ENCODE assay signal across 21 cellular contexts in the genomic region with DNA sequence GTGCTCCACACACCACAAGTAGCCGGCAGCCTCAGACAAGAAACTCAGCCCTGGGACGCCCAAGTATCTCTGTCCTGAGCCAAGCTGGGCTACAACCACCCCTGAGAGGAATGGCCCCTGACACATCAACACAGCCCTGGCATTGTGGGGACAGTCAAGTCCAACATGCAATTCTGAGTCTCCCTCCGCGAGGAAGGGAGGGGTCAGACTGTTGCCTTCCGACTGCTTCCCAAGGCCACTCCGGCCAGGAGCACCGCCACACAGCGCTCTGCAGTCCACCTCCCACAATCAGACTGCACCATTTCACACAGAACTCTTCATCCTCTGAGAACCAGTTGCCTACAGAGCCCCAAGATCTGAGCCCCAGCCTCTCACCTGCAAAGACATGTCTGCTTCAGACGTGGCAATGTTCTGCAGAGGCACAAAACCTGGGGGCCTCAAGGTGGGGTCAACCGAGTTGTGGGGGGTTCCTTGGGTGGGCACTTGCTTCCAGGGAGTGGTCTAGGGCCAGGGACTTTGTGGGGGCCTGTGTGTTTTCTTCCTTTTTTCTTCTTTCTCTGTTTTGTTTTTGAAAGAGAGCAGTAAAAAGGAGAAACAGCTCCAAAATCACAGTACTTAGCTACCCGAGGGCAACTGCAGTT.
"Had no signal": no experiment of that assay in that cellular context is flagged by ENCODE, and none has a peak within 500 bp of the region (broad histone marks: within the 10 kb centered on the region; RNA-seq: fewer than 3 reads in every experiment).

No MANE protein-coding gene starts in this region.

- H3K4me2 ChIP-seq: smooth muscle cell had no signal

- H3K4me1 ChIP-seq: sigmoid colon, testis had no signal

- FAIRE-seq: bronchial epithelial cell had no signal

- ATAC-seq: left ventricle myocardium superior; stimulated activated memory B cell treated with anti-CD40 and anti-IgM and Interleukin-4, amounts not matched to agents 10 μg/mL and 1 μg/mL and 100 μg/mL, for 72 hours; WTC11 had no signal

- H3K36me3 ChIP-seq: sigmoid colon had no signal

- H3K27me3 ChIP-seq: testis had no signal

- H3K4me3 ChIP-seq: sigmoid colon, smooth muscle cell, testis had no signal

- DNase-seq: activated CD4-positive, alpha-beta T cell treated with anti-CD3 and anti-CD28 coated beads, Interleukin-2, amount 50 U/mL, for 4 hours; activated effector memory CD4-positive, alpha-beta T cell treated with anti-CD3 and anti-CD28 coated beads, Interleukin-2, amount 50 U/mL, for 16 hours; activated naive CD4-positive, alpha-beta T cell treated with anti-CD3 and anti-CD28 coated beads, Interleukin-2, amount 10 ng/mL, durations not matched to agents 7 days and 5 days; activated T-cell treated with anti-CD3 and anti-CD28 coated beads for 4 hours; amygdala; cortex of kidney; effector CD4-positive, alpha-beta T cell; foreskin melanocyte; kidney glomerular epithelial cell; left ventricle myocardium superior; nephron progenitor cell; occipital lobe; sigmoid colon; stimulated activated CD4-positive, alpha-beta T cell treated with anti-CD3 and anti-CD28 coated beads, Interleukin-15, amount 100 ng/mL, for 24 hours; T1000; testis; trophoblast cell had no signal

- H3K27ac ChIP-seq: sigmoid colon, testis had no signal

- H3K9me3 ChIP-seq: sigmoid colon, testis had no signal
